Comparison of ENCODE assay signal across 18 cellular contexts in the genomic region with DNA sequence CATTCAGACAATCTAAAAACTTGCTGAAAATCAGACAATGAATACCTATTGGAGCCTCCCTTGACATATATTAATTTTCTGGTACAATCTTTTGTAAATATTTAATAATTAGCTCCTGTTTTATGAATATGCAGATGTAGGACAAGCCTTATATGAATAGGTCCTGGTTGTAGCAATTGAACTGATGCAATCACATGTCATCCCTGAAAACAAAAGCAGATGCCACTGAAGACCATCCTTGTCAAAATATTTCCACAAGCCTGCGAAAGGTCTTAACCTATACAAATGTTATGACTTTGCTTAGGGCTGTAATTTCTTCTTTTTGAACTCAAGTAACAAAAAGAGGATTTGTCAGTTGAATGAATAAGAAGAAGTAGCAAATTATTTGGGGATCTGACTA.
"Had no signal": no experiment of that assay in that cellular context is flagged by ENCODE, and none has a peak within 500 bp of the region (broad histone marks: within the 10 kb centered on the region; RNA-seq: fewer than 3 reads in every experiment).

No MANE protein-coding gene starts in this region.

- ATAC-seq: activated naive CD8-positive, alpha-beta T cell treated with anti-CD3 and anti-CD28 coated beads, Interleukin-2, amount 50 U/mL, for 24 hours; left lung; naive thymus-derived CD8-positive, alpha-beta T cell; stimulated activated naive B cell treated with anti-CD40 and anti-IgM and Interleukin-4, amounts not matched to agents 10 μg/mL and 1 μg/mL and 100 μg/mL, for 72 hours had no signal

- DNase-seq: activated CD4-positive, alpha-beta memory T cell treated with anti-CD3 and anti-CD28 coated beads for 36 hours; activated CD4-positive, alpha-beta T cell treated with anti-CD3 and anti-CD28 coated beads for 48 hours; activated effector memory CD4-positive, alpha-beta T cell treated with anti-CD3 and anti-CD28 coated beads, Interleukin-2, amount 50 U/mL, for 16 hours; activated naive CD4-positive, alpha-beta T cell treated with anti-CD3 and anti-CD28 coated beads, Interleukin-2, amount 10 ng/mL, durations not matched to agents 7 days and 5 days; activated naive CD8-positive, alpha-beta T cell treated with anti-CD3 and anti-CD28 coated beads, Interleukin-2, amount 50 U/mL, for 24 hours; activated T-cell treated with anti-CD3 and anti-CD28 coated beads, Interleukin-2, amount 50 U/mL, for 48 hours; body of pancreas; foreskin fibroblast; immature natural killer cell; left lung; naive thymus-derived CD8-positive, alpha-beta T cell; retina; sigmoid colon; stimulated activated CD4-positive, alpha-beta T cell treated with anti-CD3 and anti-CD28 coated beads, Interleukin-2, amount 100 ng/mL, for 48 hours; stimulated activated CD8-positive, alpha-beta memory T cell treated with anti-CD3 and anti-CD28 coated beads, Interleukin-4, amount 100 ng/mL, for 48 hours; stimulated activated naive B cell treated with anti-CD40 and anti-IgM and Interleukin-4, amounts not matched to agents 10 μg/mL and 1 μg/mL and 100 μg/mL, for 72 hours; testis; trophoblast cell had no signal
